ENCODE assay signal across 8 cellular contexts in genomic region chr5:68730220-68731010, GRCh38.
DNase-seq lines count a peak whose midpoint lies in the region; ATAC-seq and TF ChIP-seq lines count a peak whose summit lies in the region.

No MANE protein-coding gene starts in this region.

- no peaks in the 10 kb centered on the region for H3F3A ChIP-seq in PC-3 (ENCODE audit: low read length, unreplicated experiment)

- H3K4me2 ChIP-seq in PC-3 (ENCODE audit: low read length): no peak overlapping the region

- H4K20me1 ChIP-seq in PC-3 (ENCODE audit: low read length): no peaks in the 10 kb centered on the region

- H3K27ac ChIP-seq in left ventricle myocardium inferior (replicated peaks) (peak overlapping the region; percentile 60), skeletal muscle tissue (ENCODE audit: low read depth, low read length) (peak overlapping the region; percentile 54), PC-3 (ENCODE audit: low read length) (no peak overlapping the region)

- intact Hi-C loops in left ventricle myocardium inferior (cut with micrococcal nuclease) (no loop called here), PC-3 (cut with micrococcal nuclease) (no loop called here)

- peak overlapping the region; percentile 11 for H3K4me3 ChIP-seq in left ventricle myocardium inferior
- H3K4me3 ChIP-seq in skeletal muscle tissue (ENCODE audit: low read length in 3 of 3): peak overlapping the region in 1 of 3 donors; percentile 25
- no peak overlapping the region for H3K4me3 ChIP-seq in PC-3 (ENCODE audit: low read length)

- H3K9me3 ChIP-seq in left ventricle myocardium inferior (replicated peaks) (no peaks in the 10 kb centered on the region), skeletal muscle tissue (ENCODE audit: control insufficient read depth in 3 of 3, low read length in 3 of 3) (no peaks in the 10 kb centered on the region), PC-3 (ENCODE audit: low read length) (no peaks in the 10 kb centered on the region)

- CTCF ChIA-PET in PC-3 (lab: Charles Lee): no interaction called here

- H3K27me3 ChIP-seq in left ventricle myocardium inferior (ENCODE audit: low read depth): no peaks in the 10 kb centered on the region
- H3K27me3 ChIP-seq in skeletal muscle tissue (ENCODE audit: control insufficient read depth in 3 of 3, insufficient read depth in 3 of 3, low read length in 3 of 3): no peaks in the 10 kb centered on the region
- no peaks in the 10 kb centered on the region for H3K27me3 ChIP-seq in PC-3 (ENCODE audit: low read length)

- H3K4me1 ChIP-seq in left ventricle myocardium inferior (peaks cover 26% of the 10 kb centered on the region), skeletal muscle tissue (ENCODE audit: control insufficient read depth in 3 of 3, insufficient read depth in 3 of 3, low read length in 3 of 3) (peaks cover 23 to 35% (median 24%) of the 10 kb centered on the region in 3 donors), PC-3 (ENCODE audit: insufficient read depth, low read length) (no peaks in the 10 kb centered on the region)

- POLR2A ChIA-PET in PC-3 (lab: Charles Lee; ENCODE audit: unreplicated experiment): no interaction called here

- no peaks in the 10 kb centered on the region for H3K79me2 ChIP-seq in PC-3 (ENCODE audit: low read length)

- ATAC-seq in HG03097 (IDR thresholded peaks at IDR 0.05; ENCODE audit: low FRiP score, unreplicated experiment) (no peak), PC-3 (no peak)

- BruUV-seq in PC-3 (replicated peaks; lab: Mats Ljungman, UMichigan): no TSS peak

- no peaks in the 10 kb centered on the region for H3K9me2 ChIP-seq in PC-3 (replicated peaks; ENCODE audit: low read length)

- DNase-seq in HS-5 (ENCODE audit: low read depth) (peak; percentile 13), amygdala (lab: John Stamatoyannopoulos, UW) (peak in 46 of 56 donors; percentile 3 to 88 (median 50)), left ventricle myocardium inferior (peak; percentile 18), PC-3 (no peak), NCI-H524 (lab: John Stamatoyannopoulos, UW) (no peak), NOMO-1 (lab: John Stamatoyannopoulos, UW; ENCODE audit: unreplicated experiment in 2 of 2) (no peak)

- no peaks in the 10 kb centered on the region for H3K36me3 ChIP-seq in left ventricle myocardium inferior
- no peaks in the 10 kb centered on the region for H3K36me3 ChIP-seq in skeletal muscle tissue (ENCODE audit: control insufficient read depth in 3 of 3, insufficient read depth in 3 of 3, low read length in 3 of 3)
- no peaks in the 10 kb centered on the region for H3K36me3 ChIP-seq in PC-3 (ENCODE audit: low read depth, low read length)

- H2AFZ ChIP-seq in PC-3 (ENCODE audit: low read length): no peak overlapping the region

- H3K9ac ChIP-seq in skeletal muscle tissue (ENCODE audit: low read depth in 1 of 3, low read length in 3 of 3): peak overlapping the region; percentile 14 to 74 (median 64)
- no peak overlapping the region for H3K9ac ChIP-seq in PC-3 (ENCODE audit: low read length)

- TF ChIP-seq CTCF in left ventricle myocardium inferior (IDR thresholded peaks at IDR 0.05; ENCODE audit: borderline replicate concordance) (no peak), PC-3 (conservative IDR thresholded peaks at IDR 0.05; ENCODE audit: low read depth, low read length) (no peak)

Comparison
In these comparisons a context has a peak if more than half of its experiments do, and no peak if none do; other contexts are left out.
1. DNase-seq: peak in HS-5 (single experiment), amygdala (46 of 56) and left ventricle myocardium inferior (single experiment); none in PC-3 (single experiment), NCI-H524 (0 of 2) and NOMO-1 (0 of 2).